ENCODE assay signal across 18 cellular contexts in the genomic region with DNA sequence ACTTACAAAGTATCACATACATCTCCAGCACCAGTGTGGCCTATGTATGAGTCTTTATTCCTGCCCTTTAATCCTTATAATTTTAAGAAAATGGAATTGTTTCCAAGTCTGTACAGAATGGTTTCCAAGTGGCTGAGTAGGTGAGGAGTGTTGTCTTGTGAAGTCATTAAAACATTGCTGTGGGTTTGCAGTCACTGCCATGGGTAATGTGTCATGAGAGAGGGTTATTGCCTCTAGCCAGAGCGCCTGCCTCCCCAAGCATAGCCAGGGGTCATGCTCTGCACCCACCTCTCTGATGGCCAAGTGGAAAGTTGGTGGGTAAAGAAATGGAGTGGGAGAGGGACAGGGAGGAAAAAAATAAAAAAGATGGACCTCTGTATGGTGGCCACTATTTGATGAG. TPM values are rescaled to one million over a fixed set of nuclear protein-coding genes. Genes with fewer than 3 reads are reported as not detected.
DNase-seq lines count a peak whose midpoint lies in the region; ATAC-seq and TF ChIP-seq lines count a peak whose summit lies in the region.
"Had no signal": no experiment of that assay in that cellular context is flagged by ENCODE, and none has a peak within 500 bp of the region (broad histone marks: within the 10 kb centered on the region; RNA-seq: fewer than 3 reads in every experiment).

No MANE protein-coding gene starts in this region.

- ATAC-seq in T-helper 17 cell (no peak), memory B cell (ENCODE audit: low read depth) (no peak)
- ATAC-seq in stimulated activated naive B cell treated with anti-CD40 and anti-IgM and Interleukin-4, amounts not matched to agents 10 μg/mL and 1 μg/mL and 100 μg/mL, for 72 hours (replicated peaks) = no peak

- no peaks in the 10 kb centered on the region for H3K27me3 ChIP-seq in tibial nerve
- H3K27me3 ChIP-seq: SJSA1, testis had no signal

- no peak for TF ChIP-seq EP300 in tibial nerve (IDR thresholded peaks at IDR 0.05)

- H3K4me3 Mint-ChIP-seq in T-helper 17 cell (no peak overlapping the region), memory B cell (no peak overlapping the region)
- no peak overlapping the region for H3K4me3 Mint-ChIP-seq in stimulated activated naive B cell treated with anti-CD40 and anti-IgM and Interleukin-4, amounts not matched to agents 10 μg/mL and 1 μg/mL and 100 μg/mL, for 72 hours
- H3K4me3 Mint-ChIP-seq: natural killer cell treated with Interleukin-12 subunit alpha and Interleukin-12 subunit beta and Interleukin-15 and Interleukin-18, amount 100 ng/mL, for 72 hours had no signal

- H3K27ac Mint-ChIP-seq in T-helper 17 cell (peak overlapping the region; percentile 14), memory B cell (peak overlapping the region; percentile 9)
- peak overlapping the region; percentile 49 for H3K27ac Mint-ChIP-seq in stimulated activated naive B cell treated with anti-CD40 and anti-IgM and Interleukin-4, amounts not matched to agents 10 μg/mL and 1 μg/mL and 100 μg/mL, for 72 hours

- H3K4me3 ChIP-seq in tibial nerve = no peak overlapping the region
- H3K4me3 ChIP-seq: SJSA1, testis had no signal

- peak; percentile 49 for DNase-seq in EL
- DNase-seq in T-helper 17 cell = no peak
- no peak for DNase-seq in memory B cell (ENCODE audit: low spot score in 2 of 2)
- no peak for DNase-seq in stimulated activated naive B cell treated with anti-CD40 and anti-IgM and Interleukin-4, amounts not matched to agents 10 μg/mL and 1 μg/mL and 100 μg/mL, for 72 hours
- DNase-seq in tibial nerve (ENCODE audit: low spot score in 2 of 2) = no peak
- no peak for DNase-seq in HuH-7.5 (ENCODE audit: low spot score)
- no peak for DNase-seq in mucosa of gallbladder (ENCODE audit: low spot score)
- DNase-seq: activated CD8-positive, alpha-beta memory T cell treated with anti-CD3 and anti-CD28 coated beads, Interleukin-2, amount 50 U/mL, for 48 hours; AML-193; NCI-H187; stimulated activated CD4-positive, alpha-beta T cell treated with anti-CD3 and anti-CD28 coated beads, Interleukin-1b, Interleukin-23, amount 100 ng/mL, for 48 hours; T-helper 2 cell had no signal

- peaks cover 0 to 4% (median 0%) of the 10 kb centered on the region in 3 donors for H3K36me3 ChIP-seq in tibial nerve
- H3K36me3 ChIP-seq: SJSA1 had no signal

- no peak for TF ChIP-seq POLR2A in tibial nerve (IDR thresholded peaks at IDR 0.05)

- no peak for TF ChIP-seq CTCF in tibial nerve (IDR thresholded peaks at IDR 0.05)

- H3K9me3 ChIP-seq in T-helper 17 cell (ENCODE audit: control insufficient read depth, low read length, poor library complexity, severe bottlenecking) = no peaks in the 10 kb centered on the region
- H3K9me3 ChIP-seq in tibial nerve = no peaks in the 10 kb centered on the region
- H3K9me3 ChIP-seq: SJSA1, testis had no signal

- H3K27ac ChIP-seq in tibial nerve = peak overlapping the region in 1 of 4 donors; percentile 70
- H3K27ac ChIP-seq: KMS-11, parathyroid adenoma, SJSA1, WERI-Rb-1 had no signal

- H3K9me3 Mint-ChIP-seq in memory B cell = no peaks in the 10 kb centered on the region
- no peaks in the 10 kb centered on the region for H3K9me3 Mint-ChIP-seq in stimulated activated naive B cell treated with anti-CD40 and anti-IgM and Interleukin-4, amounts not matched to agents 10 μg/mL and 1 μg/mL and 100 μg/mL, for 72 hours
- H3K9me3 Mint-ChIP-seq: natural killer cell treated with Interleukin-12 subunit alpha and Interleukin-12 subunit beta and Interleukin-15 and Interleukin-18, amount 100 ng/mL, for 72 hours had no signal

- H3K27me3 Mint-ChIP-seq in T-helper 17 cell (no peaks in the 10 kb centered on the region), memory B cell (no peaks in the 10 kb centered on the region)
- H3K27me3 Mint-ChIP-seq in stimulated activated naive B cell treated with anti-CD40 and anti-IgM and Interleukin-4, amounts not matched to agents 10 μg/mL and 1 μg/mL and 100 μg/mL, for 72 hours = no peaks in the 10 kb centered on the region
- H3K27me3 Mint-ChIP-seq: natural killer cell treated with Interleukin-12 subunit alpha and Interleukin-12 subunit beta and Interleukin-15 and Interleukin-18, amount 100 ng/mL, for 72 hours had no signal

- H3K4me1 Mint-ChIP-seq in T-helper 17 cell (peaks cover 26% of the 10 kb centered on the region), memory B cell (peaks cover 45% of the 10 kb centered on the region)
- H3K4me1 Mint-ChIP-seq in stimulated activated naive B cell treated with anti-CD40 and anti-IgM and Interleukin-4, amounts not matched to agents 10 μg/mL and 1 μg/mL and 100 μg/mL, for 72 hours = peaks cover 51 to 80% of the 10 kb centered on the region in 2 donors

- 86 to 90% methylated on average over 1 of the region's 1 CpG for WGBS in tibial nerve, 2 donors

- peaks cover 0 to 63% (median 11%) of the 10 kb centered on the region in 4 donors for H3K4me1 ChIP-seq in tibial nerve

- H3K36me3 Mint-ChIP-seq in T-helper 17 cell (ENCODE audit: low read depth) = no peaks in the 10 kb centered on the region
- peaks cover 10% of the 10 kb centered on the region for H3K36me3 Mint-ChIP-seq in memory B cell
- H3K36me3 Mint-ChIP-seq in stimulated activated naive B cell treated with anti-CD40 and anti-IgM and Interleukin-4, amounts not matched to agents 10 μg/mL and 1 μg/mL and 100 μg/mL, for 72 hours = peaks cover 27 to 43% of the 10 kb centered on the region in 2 donors
- H3K36me3 Mint-ChIP-seq: natural killer cell treated with Interleukin-12 subunit alpha and Interleukin-12 subunit beta and Interleukin-15 and Interleukin-18, amount 100 ng/mL, for 72 hours had no signal

RNA-seq across cellular contexts. Expression of a gene that starts 25.3 kb away (rescaled TPM):
- total RNA-seq in T-helper 17 cell (10 to 100 TPM; 22.6 to 23.8 TPM), tibial nerve (10 to 100 TPM; 28.6 to 68.1 (median 35.5) TPM), mucosa of gallbladder (101 TPM)
